Comparison of ENCODE assay signal across 8 cellular contexts in the genomic region with DNA sequence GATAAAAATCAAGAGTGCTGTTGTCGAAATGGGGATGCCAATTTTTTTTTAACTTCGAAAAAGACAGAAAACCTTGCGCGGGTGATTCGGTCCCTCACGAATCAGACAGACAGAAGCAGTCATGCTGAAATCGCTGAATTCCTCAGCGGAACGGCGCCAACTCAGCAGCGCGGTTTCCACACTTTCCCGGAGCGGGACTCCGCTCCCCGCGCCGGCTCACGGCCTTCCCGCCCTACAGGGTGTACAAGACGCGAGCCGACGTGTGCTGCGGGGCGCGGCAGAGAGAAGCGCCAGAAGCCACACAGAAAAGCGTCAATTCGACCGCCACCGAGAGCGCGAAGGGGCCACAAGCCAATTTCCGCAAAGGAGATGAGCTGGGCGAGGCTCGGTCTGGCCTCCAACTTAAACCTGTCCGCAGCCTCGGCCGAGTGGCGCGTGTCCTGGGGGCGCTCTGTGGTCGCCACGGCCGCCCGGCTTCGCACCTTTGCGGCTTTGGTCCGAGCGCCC. TPM values are rescaled to one million over a fixed set of nuclear protein-coding genes. Genes with fewer than 3 reads are reported as not detected.
DNase-seq lines count a peak whose midpoint lies in the region; ATAC-seq, FAIRE-seq and TF ChIP-seq lines count a peak whose summit lies in the region.

No MANE protein-coding gene starts in this region.

- H3K36me3 ChIP-seq in osteoblast (ENCODE audit: insufficient read depth, low read length) (no peaks in the 10 kb centered on the region), PC-9 (ENCODE audit: low read depth) (no peaks in the 10 kb centered on the region)

- TF ChIP-seq CTCF in osteoblast (IDR thresholded peaks at IDR 0.05; ENCODE audit: extremely low read depth, low read depth, low read length) (no peak), PC-9 (conservative IDR thresholded peaks at IDR 0.05) (no peak)

- H3K79me2 ChIP-seq in osteoblast (ENCODE audit: insufficient read depth, low read length) = no peaks in the 10 kb centered on the region
- no peaks in the 10 kb centered on the region for H3K79me2 ChIP-seq in PC-9 (ENCODE audit: low read depth)

- CTCF ChIA-PET in PC-9 (lab: Charles Lee) = no interaction called here

- H3K4me2 ChIP-seq in osteoblast (ENCODE audit: insufficient read depth, low read length) = peak overlapping the region; percentile 48
- no peak overlapping the region for H3K4me2 ChIP-seq in PC-9

- H3K4me3 ChIP-seq in osteoblast (ENCODE audit: insufficient read depth, low read length) (no peak overlapping the region), PC-9 (no peak overlapping the region)

- H3K27ac ChIP-seq in osteoblast (ENCODE audit: low read depth, low read length) (no peak overlapping the region), PC-9 (no peak overlapping the region)

- no peak for FAIRE-seq in urothelium cell line (lab: Jason Lieb, UNC)

- H3K4me1 ChIP-seq in osteoblast (ENCODE audit: insufficient read depth, low read length) = no peaks in the 10 kb centered on the region
- no peaks in the 10 kb centered on the region for H3K4me1 ChIP-seq in PC-9 (replicated peaks; ENCODE audit: insufficient read depth)

- H3F3A ChIP-seq in PC-9 (ENCODE audit: insufficient read depth, low read depth) = no peaks in the 10 kb centered on the region

- H3K9me2 ChIP-seq in PC-9 (ENCODE audit: insufficient read depth) = no peaks in the 10 kb centered on the region

- DNase-seq in DMS53 (lab: John Stamatoyannopoulos, UW) = peak; percentile 79
- DNase-seq in NCI-H524 (lab: John Stamatoyannopoulos, UW) = peak; percentile 53 to 54
- DNase-seq in ecto neural progenitor cell (ENCODE audit: low spot score) = peak; percentile 48
- DNase-seq in osteoblast (ENCODE audit: insufficient read length, low spot score, missing footprints) = no peak
- no peak for DNase-seq in urothelium cell line (ENCODE audit: low spot score)
- DNase-seq in NCI-H526 treated with DMSO at 0.1 percent for 48 hours (lab: John Stamatoyannopoulos, UW) = no peak
- no peak for DNase-seq in PC-9

- no TSS peak for BruUV-seq in PC-9 (replicated peaks; lab: Mats Ljungman, UMichigan)

- POLR2A ChIA-PET in PC-9 (lab: Charles Lee; ENCODE audit: unreplicated experiment) = no interaction called here

- no peaks in the 10 kb centered on the region for H3K9me3 ChIP-seq in osteoblast (ENCODE audit: low read depth, low read length)
- H3K9me3 ChIP-seq in PC-9 (ENCODE audit: insufficient read depth, low read depth) = no peaks in the 10 kb centered on the region

- H4K20me1 ChIP-seq in osteoblast (ENCODE audit: insufficient read depth, low read length) (no peaks in the 10 kb centered on the region), PC-9 (ENCODE audit: insufficient read depth) (no peaks in the 10 kb centered on the region)

- peak; percentile 18 for ATAC-seq in GM21526 (IDR thresholded peaks at IDR 0.05; ENCODE audit: low FRiP score, unreplicated experiment)

- intact Hi-C loops in PC-9 (cut with micrococcal nuclease; ENCODE audit: unreplicated experiment) = no loop called here

- H2AFZ ChIP-seq in osteoblast (ENCODE audit: low read length) (no peak overlapping the region), PC-9 (no peak overlapping the region)

- H3K27me3 ChIP-seq in osteoblast (ENCODE audit: insufficient read depth, low read length) (peaks cover 20% of the 10 kb centered on the region), PC-9 (ENCODE audit: insufficient read depth, low read depth) (no peaks in the 10 kb centered on the region)

RNA-seq across cellular contexts. Expression of gene NEXMIF, which starts 1.3 kb away (rescaled TPM):
- total RNA-seq in osteoblast = under 0.01 TPM in 1 of 2 replicates, not detected in the other
- not detected in 2 replicates for total RNA-seq in PC-9 (2021)

Comparison
In these comparisons a context has a peak if more than half of its experiments do, and no peak if none do; other contexts are left out.
1. DNase-seq: peak in DMS53 (single experiment), NCI-H524 (2 of 2) and ecto neural progenitor cell (single experiment); none in osteoblast (single experiment), urothelium cell line (single experiment), NCI-H526 treated with DMSO at 0.1 percent for 48 hours (single experiment) and PC-9 (0 of 2).